Comparison of ENCODE assay signal across 6 cellular contexts in genomic region chr12:53495903-53496751, GRCh38. TPM values are rescaled to one million over a fixed set of nuclear protein-coding genes. Genes with fewer than 3 reads are reported as not detected.
DNase-seq lines count a peak whose midpoint lies in the region; ATAC-seq, FAIRE-seq and TF ChIP-seq lines count a peak whose summit lies in the region.

No MANE protein-coding gene starts in this region.

- H3K36me3 Mint-ChIP-seq in nephron progenitor cell (ENCODE audit: low read depth), result no peaks in the 10 kb centered on the region
- H3K36me3 Mint-ChIP-seq in activated T-cell treated with anti-CD3 and anti-CD28 coated beads, Interleukin-2, amount 50 U/mL, for 4 hours (ENCODE audit: insufficient read depth), result no peaks in the 10 kb centered on the region

- peak overlapping the region; percentile 74 for H3K27ac Mint-ChIP-seq in nephron progenitor cell

- H3K27me3 Mint-ChIP-seq in nephron progenitor cell (ENCODE audit: low read depth, poor library complexity), result peaks cover 3% of the 10 kb centered on the region
- H3K27me3 Mint-ChIP-seq in activated T-cell treated with anti-CD3 and anti-CD28 coated beads, Interleukin-2, amount 50 U/mL, for 4 hours (ENCODE audit: low read depth), result no peaks in the 10 kb centered on the region

- H3K4me3 Mint-ChIP-seq in nephron progenitor cell, result peak overlapping the region; percentile 66
- H3K4me3 Mint-ChIP-seq in activated T-cell treated with anti-CD3 and anti-CD28 coated beads, Interleukin-2, amount 50 U/mL, for 4 hours, result no peak overlapping the region

- peak; percentile 91 for FAIRE-seq in G401.6 (lab: Jason Lieb, UNC)

- peaks cover 78% of the 10 kb centered on the region for H3K4me1 Mint-ChIP-seq in nephron progenitor cell
- H3K4me1 Mint-ChIP-seq in activated T-cell treated with anti-CD3 and anti-CD28 coated beads, Interleukin-2, amount 50 U/mL, for 4 hours (ENCODE audit: low read depth), result peaks cover 44% of the 10 kb centered on the region

- H3K9me3 Mint-ChIP-seq in nephron progenitor cell, result no peaks in the 10 kb centered on the region
- no peaks in the 10 kb centered on the region for H3K9me3 Mint-ChIP-seq in activated T-cell treated with anti-CD3 and anti-CD28 coated beads, Interleukin-2, amount 50 U/mL, for 4 hours

- DNase-seq in astrocyte of the hippocampus (ENCODE audit: low read depth, low spot score), result peak; percentile 39
- peak; percentile 50 for DNase-seq in nephron progenitor cell
- DNase-seq in activated naive CD4-positive, alpha-beta T cell treated with Interleukin-2 at 50 U/mL for 16 hours, result no peak
- no peak for DNase-seq in activated T-cell treated with anti-CD3 and anti-CD28 coated beads, Interleukin-2, amount 50 U/mL, for 4 hours
- no peak for DNase-seq in SKM-1 (lab: John Stamatoyannopoulos, UW; ENCODE audit: unreplicated experiment)

- no peak for ATAC-seq in activated T-cell treated with anti-CD3 and anti-CD28 coated beads, Interleukin-2, amount 50 U/mL, for 4 hours

- TF ChIP-seq CTCF in nephron progenitor cell (IDR thresholded peaks at IDR 0.05), result no peak

RNA-seq across cellular contexts. Expression of gene MAP3K12, which starts 3.1 kb away (rescaled TPM):
- 1 to 10 TPM; 6.5 to 8.4 (median 7.7) TPM for total RNA-seq in activated T-cell treated with anti-CD3 and anti-CD28 coated beads, Interleukin-2, amount 50 U/mL, for 4 hours

RNA-seq across cellular contexts. Expression of gene TARBP2, which starts 5.0 kb away (rescaled TPM):
- total RNA-seq in activated T-cell treated with anti-CD3 and anti-CD28 coated beads, Interleukin-2, amount 50 U/mL, for 4 hours, result 10 to 100 TPM; 62.6 to 71.4 (median 64.3) TPM

RNA-seq across cellular contexts. Expression of gene NPFF, which starts 11.2 kb away (rescaled TPM):
- total RNA-seq in activated T-cell treated with anti-CD3 and anti-CD28 coated beads, Interleukin-2, amount 50 U/mL, for 4 hours, result not detected

RNA-seq across cellular contexts. Expression of gene PCBP2, which starts 44.2 kb away (rescaled TPM):
- 1,000 to 10,000 TPM; 1,031 to 1,084 (median 1,084) TPM for total RNA-seq in activated T-cell treated with anti-CD3 and anti-CD28 coated beads, Interleukin-2, amount 50 U/mL, for 4 hours

RNA-seq across cellular contexts. Expression of gene PRR13, which starts 54.6 kb away (rescaled TPM):
- 100 to 1,000 TPM; 269 to 284 (median 284) TPM for total RNA-seq in activated T-cell treated with anti-CD3 and anti-CD28 coated beads, Interleukin-2, amount 50 U/mL, for 4 hours

Comparison
In these comparisons a context has a peak if more than half of its experiments do, and no peak if none do; other contexts are left out.
1. DNase-seq: peak in astrocyte of the hippocampus (single experiment) and nephron progenitor cell (single experiment); none in activated naive CD4-positive, alpha-beta T cell treated with Interleukin-2 at 50 U/mL for 16 hours (single experiment), activated T-cell treated with anti-CD3 and anti-CD28 coated beads, Interleukin-2, amount 50 U/mL, for 4 hours (single experiment) and SKM-1 (single experiment).